ENCODE assay signal across 25 cellular contexts in genomic region chr3:65026151-65026550, GRCh38.
DNase-seq lines count a peak whose midpoint lies in the region; ATAC-seq and TF ChIP-seq lines count a peak whose summit lies in the region.
"Had no signal": no experiment of that assay in that cellular context is flagged by ENCODE, and none has a peak within 500 bp of the region (broad histone marks: within the 10 kb centered on the region; RNA-seq: fewer than 3 reads in every experiment).

No MANE protein-coding gene starts in this region.

- TF ChIP-seq CTCF in C4-2B (conservative IDR thresholded peaks at IDR 0.05) (0 out of 2 replicates have a peak, but pooled peaks have one; percentile 3), H9 (conservative IDR thresholded peaks at IDR 0.05) (peak; percentile 37; the same call in 2 of the 3 replicates), endodermal cell (conservative IDR thresholded peaks at IDR 0.05) (peak; percentile 32), osteoblast (IDR thresholded peaks at IDR 0.05; ENCODE audit: extremely low read depth, low read depth, low read length) (no peak), GM10248 (IDR thresholded peaks at IDR 0.05; ENCODE audit: control extremely low read depth, extremely low read depth, low read depth, missing control alignments) (no peak)

- no peaks in the 10 kb centered on the region for H3K23me2 ChIP-seq in H9 (ENCODE audit: insufficient read length, low read depth, low read length, poor library complexity, severe bottlenecking)

- no peak overlapping the region for H2AK5ac ChIP-seq in H9 (ENCODE audit: insufficient read length, low read length)

- H3K56ac ChIP-seq in H9 (ENCODE audit: insufficient read length, low read depth, low read length) = no peak overlapping the region

- H3K27ac ChIP-seq in C4-2B = no peak overlapping the region
- no peak overlapping the region for H3K27ac ChIP-seq in H9 (ENCODE audit: insufficient read length, low read depth, low read length)
- H3K27ac ChIP-seq in endodermal cell (ENCODE audit: low read depth, low read length) = no peak overlapping the region
- no peak overlapping the region for H3K27ac ChIP-seq in osteoblast (ENCODE audit: low read depth, low read length)
- H3K27ac ChIP-seq: A549; BLaER1 treated with 17β-estradiol and CSF1 and Interleukin-3, amounts not matched to agents 10 nM and 100 nM had no signal

- H2BK12ac ChIP-seq in H9 (ENCODE audit: insufficient read length, low read depth, low read length) = no peak overlapping the region

- no peak overlapping the region for H3K14ac ChIP-seq in H9 (ENCODE audit: insufficient read depth, low read length)

- no peak overlapping the region for H2BK120ac ChIP-seq in H9 (ENCODE audit: low read depth, low read length, poor library complexity, severe bottlenecking)

- H3K79me1 ChIP-seq in H9 (ENCODE audit: insufficient read depth, low read depth, low read length, poor library complexity, severe bottlenecking) = no peaks in the 10 kb centered on the region

- H3K4me1 ChIP-seq in H9 (ENCODE audit: insufficient read depth, low read length) = no peaks in the 10 kb centered on the region
- H3K4me1 ChIP-seq in endodermal cell (ENCODE audit: control insufficient read depth, insufficient read depth, low read length) = no peaks in the 10 kb centered on the region
- H3K4me1 ChIP-seq in osteoblast (ENCODE audit: insufficient read depth, low read length) = no peaks in the 10 kb centered on the region
- H3K4me1 ChIP-seq: A549; BLaER1 treated with 17β-estradiol and CSF1 and Interleukin-3, amounts not matched to agents 10 nM and 100 nM had no signal

- no peak for ATAC-seq in GM19023 (IDR thresholded peaks at IDR 0.05; ENCODE audit: unreplicated experiment)
- ATAC-seq: A549, PC-3 had no signal

- no peak overlapping the region for H3K23ac ChIP-seq in H9 (ENCODE audit: insufficient read length, low read depth, low read length)

- H3K4me3 ChIP-seq in endodermal cell (ENCODE audit: low read length) (no peak overlapping the region), osteoblast (ENCODE audit: insufficient read depth, low read length) (no peak overlapping the region)
- H3K4me3 ChIP-seq: A549; BLaER1 treated with 17β-estradiol and CSF1 and Interleukin-3, amounts not matched to agents 10 nM and 100 nM had no signal

- CTCF ChIA-PET in GM10248 (lab: Yijun Ruan, JAX) = interaction anchor here (0.8 kb wide), 1 partner anchor 21 kb away, joined by 3 read pairs; no protein-coding TSS in a partner anchor

- H2BK20ac ChIP-seq in H9 (ENCODE audit: low read depth, low read length, poor library complexity, severe bottlenecking) = no peak overlapping the region

- H4K8ac ChIP-seq in H9 (replicated peaks; ENCODE audit: insufficient read length, low read depth, low read length) = no peak overlapping the region

- H3K36me3 ChIP-seq in endodermal cell (ENCODE audit: control insufficient read depth, insufficient read depth, low read length) = no peaks in the 10 kb centered on the region
- H3K36me3 ChIP-seq in osteoblast (ENCODE audit: insufficient read depth, low read length) = no peaks in the 10 kb centered on the region
- H3K36me3 ChIP-seq: BLaER1 treated with 17β-estradiol and CSF1 and Interleukin-3, amounts not matched to agents 10 nM and 100 nM had no signal

- H3K27ac Mint-ChIP-seq in H9 (no peak overlapping the region), endodermal cell (no peak overlapping the region)
- H3K27ac Mint-ChIP-seq: CD4-positive, alpha-beta memory T cell had no signal

- H3K4me3 Mint-ChIP-seq in H9 (no peak overlapping the region), endodermal cell (no peak overlapping the region)
- H3K4me3 Mint-ChIP-seq: CD4-positive, alpha-beta memory T cell had no signal

- H3K27me3 Mint-ChIP-seq in H9 (ENCODE audit: low read depth) (no peaks in the 10 kb centered on the region), endodermal cell (ENCODE audit: insufficient read depth) (no peaks in the 10 kb centered on the region)
- H3K27me3 Mint-ChIP-seq: CD4-positive, alpha-beta memory T cell had no signal

- H3K9ac ChIP-seq in H9 (ENCODE audit: extremely low read depth, insufficient read length, low read length) (no peak overlapping the region), endodermal cell (ENCODE audit: extremely low read depth, low read length, poor library complexity, severe bottlenecking) (no peak overlapping the region)
- H3K9ac ChIP-seq: BLaER1 treated with 17β-estradiol and CSF1 and Interleukin-3, amounts not matched to agents 10 nM and 100 nM; SK-N-SH had no signal

- H3K27me3 ChIP-seq in H9 (ENCODE audit: insufficient read depth, low read length) (no peaks in the 10 kb centered on the region), endodermal cell (ENCODE audit: control insufficient read depth, insufficient read depth, low read length, poor library complexity, severe bottlenecking) (no peaks in the 10 kb centered on the region), osteoblast (ENCODE audit: insufficient read depth, low read length) (no peaks in the 10 kb centered on the region)
- H3K27me3 ChIP-seq: BLaER1 treated with 17β-estradiol and CSF1 and Interleukin-3, amounts not matched to agents 10 nM and 100 nM had no signal

- H3K4me2 ChIP-seq in H9 (ENCODE audit: insufficient read depth, insufficient read length, low read length) (no peak overlapping the region), osteoblast (ENCODE audit: insufficient read depth, low read length) (no peak overlapping the region)
- H3K4me2 ChIP-seq: A549; BLaER1 treated with 17β-estradiol and CSF1 and Interleukin-3, amounts not matched to agents 10 nM and 100 nM; SK-N-SH had no signal

- H2BK15ac ChIP-seq in H9 (ENCODE audit: low read depth, low read length) = no peak overlapping the region

- H3K79me2 ChIP-seq in H9 (ENCODE audit: insufficient read depth, low read length) (no peaks in the 10 kb centered on the region), osteoblast (ENCODE audit: insufficient read depth, low read length) (no peaks in the 10 kb centered on the region)

- H3K36me3 Mint-ChIP-seq in H9 (ENCODE audit: insufficient read depth in 1 of 3, low read depth in 3 of 3) (no peaks in the 10 kb centered on the region; a peak in 1 of 7 replicates), endodermal cell (ENCODE audit: low read depth) (no peaks in the 10 kb centered on the region)
- H3K36me3 Mint-ChIP-seq: CD4-positive, alpha-beta memory T cell had no signal

- WGBS in H9 (ENCODE audit: extremely low coverage, insufficient read length, low lambda C conversion rate) = no CpG with 5 or more reads among the region's 9 CpGs
- 84 to 94% methylated on average over 5 to 9 of the region's 9 CpGs for WGBS in endodermal cell (ENCODE audit: insufficient coverage in 1 of 2, insufficient read length in 1 of 2), 2 experiments

- peaks cover 30 to 34% of the 10 kb centered on the region in 2 experiments for H3K4me1 Mint-ChIP-seq in H9
- peaks cover 7% of the 10 kb centered on the region for H3K4me1 Mint-ChIP-seq in endodermal cell
- H3K4me1 Mint-ChIP-seq: CD4-positive, alpha-beta memory T cell had no signal

- no peaks in the 10 kb centered on the region for H3K9me3 ChIP-seq in H9 (ENCODE audit: control insufficient read depth, low read depth, low read length)
- no peaks in the 10 kb centered on the region for H3K9me3 ChIP-seq in endodermal cell (ENCODE audit: control insufficient read depth, low read length)
- no peaks in the 10 kb centered on the region for H3K9me3 ChIP-seq in osteoblast (ENCODE audit: low read depth, low read length)
- H3K9me3 ChIP-seq: A549, Caco-2, SK-N-SH had no signal

- DNase-seq in H9 (no peak), endodermal cell (peak; percentile 60), osteoblast (ENCODE audit: insufficient read length, low spot score, missing footprints) (peak; percentile 3), GM10248 (ENCODE audit: extremely low spot score) (no peak)
- DNase-seq in activated CD4-positive, alpha-beta T cell treated with anti-CD3 and anti-CD28 coated beads, Interleukin-2, amount 50 U/mL, for 48 hours = no peak
- DNase-seq: AML-193; Caco-2; CD4-positive, alpha-beta memory T cell; Kasumi-1; MV-4-11; NCI-H1105; NCI-H1436 treated with DMSO at 0.1 percent for 48 hours; NCI-H187 treated with DMSO at 0.1 percent for 48 hours; NCI-H2107; NCI-H446; NCI-H524 treated with DMSO at 0.1 percent for 48 hours; NCI-H82; NK-92 treated with Interleukin-12 subunit alpha and Interleukin-12 subunit beta, amount 100 ng/mL, for 24 hours; PC-3; SK-N-SH; SW 1271 had no signal

- no peak overlapping the region for H3K18ac ChIP-seq in H9 (ENCODE audit: insufficient read length, low read depth, low read length)

- H3K4ac ChIP-seq in H9 (ENCODE audit: low read depth, low read length) = no peak overlapping the region

- no peaks in the 10 kb centered on the region for H4K20me1 ChIP-seq in H9 (ENCODE audit: control insufficient read depth, insufficient read depth, insufficient read length)
- H4K20me1 ChIP-seq in osteoblast (ENCODE audit: insufficient read depth, low read length) = no peaks in the 10 kb centered on the region
- H4K20me1 ChIP-seq: BLaER1 treated with 17β-estradiol and CSF1 and Interleukin-3, amounts not matched to agents 10 nM and 100 nM had no signal

- H2BK5ac ChIP-seq in H9 (ENCODE audit: insufficient read length, low read length) = no peak overlapping the region

- no peak overlapping the region for H4K5ac ChIP-seq in H9 (ENCODE audit: insufficient read length, low read depth, low read length)

- H2AFZ ChIP-seq in H9 (ENCODE audit: low read length) (no peak overlapping the region), osteoblast (ENCODE audit: low read length) (no peak overlapping the region)

- no peak overlapping the region for H4K91ac ChIP-seq in H9 (ENCODE audit: insufficient read length, low read depth, low read length)

- H3T11ph ChIP-seq in H9 (ENCODE audit: low read length) = no peak overlapping the region

- POLR2A ChIA-PET in GM10248 (lab: Yijun Ruan, JAX) = no interaction called here

- H3K9me3 Mint-ChIP-seq in H9 (peaks cover 0 to 2% of the 10 kb centered on the region in 2 experiments; a peak in 2 of 5 replicates), endodermal cell (no peaks in the 10 kb centered on the region)

Comparison
In these comparisons a context has a peak if more than half of its experiments do, and no peak if none do; other contexts are left out.
1. CTCF ChIP-seq: peak in C4-2B (single experiment), H9 (single experiment) and endodermal cell (single experiment); none in osteoblast (single experiment) and GM10248 (single experiment).
2. DNase-seq: peak in endodermal cell (single experiment) and osteoblast (single experiment); none in H9 (single experiment), GM10248 (single experiment) and activated CD4-positive, alpha-beta T cell treated with anti-CD3 and anti-CD28 coated beads, Interleukin-2, amount 50 U/mL, for 48 hours (0 of 2).